Comparison of ENCODE assay signal across 33 cellular contexts in the genomic region with DNA sequence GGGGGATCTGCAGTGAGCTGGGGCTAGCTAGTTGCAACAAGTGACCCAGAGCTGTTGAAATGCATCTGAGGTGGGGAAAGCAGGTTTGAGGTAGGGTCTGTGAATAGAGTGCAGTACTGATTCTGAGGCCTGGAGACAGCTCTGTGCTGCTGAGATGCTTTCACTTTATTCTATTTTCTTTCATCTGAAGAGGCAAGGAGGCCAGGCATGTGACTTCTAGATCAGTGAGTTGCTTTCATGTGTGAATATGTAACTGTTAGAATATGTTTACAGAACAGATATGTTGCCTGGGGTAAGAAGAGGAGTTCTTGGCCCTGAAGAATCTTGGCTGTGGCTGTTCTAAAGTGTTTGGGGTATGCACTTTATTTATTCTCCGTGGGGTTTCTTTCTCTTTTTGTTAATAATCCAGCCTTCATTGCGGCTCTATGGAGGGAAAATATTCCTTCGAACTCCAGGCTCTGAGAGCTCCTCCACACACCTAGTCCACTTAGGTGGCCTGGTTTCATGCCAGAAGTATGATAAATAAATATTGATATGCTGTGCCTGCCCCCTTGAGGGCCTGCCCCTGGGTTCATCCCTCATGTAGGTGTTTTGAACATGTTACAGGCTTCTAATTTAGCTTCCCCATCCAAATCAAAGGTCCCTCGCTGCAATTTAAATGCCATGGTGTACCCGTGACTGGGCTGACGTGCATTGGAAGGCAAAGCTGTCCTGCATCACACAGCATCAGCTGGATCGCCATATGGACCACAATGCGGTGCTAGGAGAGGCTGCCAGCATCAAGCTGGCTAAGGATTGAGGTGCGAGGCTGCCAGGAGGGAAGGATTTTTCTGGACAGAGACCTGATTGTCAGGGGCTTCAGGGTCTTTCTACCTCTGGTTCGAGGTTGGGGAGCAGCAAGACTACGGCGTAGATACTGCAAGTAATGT.
DNase-seq lines count a peak whose midpoint lies in the region; ATAC-seq, FAIRE-seq and TF ChIP-seq lines count a peak whose summit lies in the region.
"Had no signal": no experiment of that assay in that cellular context is flagged by ENCODE, and none has a peak within 500 bp of the region (broad histone marks: within the 10 kb centered on the region; RNA-seq: fewer than 3 reads in every experiment).

No MANE protein-coding gene starts in this region.

- FAIRE-seq in HTR-8/SVneo (lab: Jason Lieb, UNC) = peak; percentile 33
- FAIRE-seq: G401.6 had no signal

- no peak overlapping the region for H3K9ac ChIP-seq in neural progenitor cell

- no peak overlapping the region for H2AFZ ChIP-seq in neural progenitor cell (replicated peaks)
- H2AFZ ChIP-seq: GM23338 had no signal

- H4K20me1 ChIP-seq in neural progenitor cell (ENCODE audit: low read depth) = no peaks in the 10 kb centered on the region

- no peak overlapping the region for H3K27ac ChIP-seq in neural progenitor cell
- H3K27ac ChIP-seq: C4-2B, epithelial cell of prostate, heart right ventricle, suprapubic skin, vagina had no signal

- H3K27ac Mint-ChIP-seq in neural progenitor cell = no peak overlapping the region
- H3K27ac Mint-ChIP-seq: activated CD8-positive, alpha-beta T cell treated with anti-CD3 and anti-CD28 coated beads for 36 hours; activated naive CD8-positive, alpha-beta T cell treated with anti-CD3 and anti-CD28 coated beads, Interleukin-2, amount 10 ng/mL, durations not matched to agents 7 days and 5 days; GM23338; memory B cell; stimulated activated effector memory CD8-positive, alpha-beta T cell treated with anti-CD3 and anti-CD28 coated beads, Interleukin-12 subunit alpha, Interleukin-12 subunit beta, amount 100 ng/mL, for 72 hours had no signal

- peaks cover 7% of the 10 kb centered on the region for H3F3A ChIP-seq in neural progenitor cell (ENCODE audit: low read depth)

- no peak overlapping the region for H3K4me3 Mint-ChIP-seq in neural progenitor cell
- H3K4me3 Mint-ChIP-seq: activated CD8-positive, alpha-beta T cell treated with anti-CD3 and anti-CD28 coated beads for 36 hours; activated naive CD8-positive, alpha-beta T cell treated with anti-CD3 and anti-CD28 coated beads, Interleukin-2, amount 10 ng/mL, durations not matched to agents 7 days and 5 days; central memory CD8-positive, alpha-beta T cell; GM23338; memory B cell; stimulated activated effector memory CD8-positive, alpha-beta T cell treated with anti-CD3 and anti-CD28 coated beads, Interleukin-12 subunit alpha, Interleukin-12 subunit beta, amount 100 ng/mL, for 72 hours had no signal

- H3K4me2 ChIP-seq in neural progenitor cell = no peak overlapping the region
- H3K4me2 ChIP-seq: GM23338 had no signal

- DNase-seq in DMS79 treated with DMSO at 0.1 percent for 48 hours (lab: John Stamatoyannopoulos, UW) (peak; percentile 39), HTR-8/SVneo (ENCODE audit: insufficient read length, low spot score) (no peak), cerebellum (ENCODE audit: low spot score) (peak; percentile 71), pons (ENCODE audit: low spot score) (peak; percentile 11), neural progenitor cell (ENCODE audit: low spot score) (no peak), SW480 (ENCODE audit: low spot score) (no peak)
- DNase-seq in activated CD4-positive, alpha-beta T cell treated with anti-CD3 and anti-CD28 coated beads for 1 hour = no peak
- DNase-seq: activated CD8-positive, alpha-beta T cell treated with anti-CD3 and anti-CD28 coated beads for 36 hours; activated effector memory CD4-positive, alpha-beta T cell treated with Interleukin-2 at 50 U/mL for 16 hours; activated naive CD8-positive, alpha-beta T cell treated with anti-CD3 and anti-CD28 coated beads, Interleukin-2, amount 10 ng/mL, durations not matched to agents 7 days and 5 days; activated T-cell treated with anti-CD3 and anti-CD28 coated beads for 4 hours; effector CD4-positive, alpha-beta T cell; heart right ventricle; Karpas-422; left colon; naive B cell; NCI-H187 treated with DMSO at 0.1 percent for 48 hours; nucleus accumbens; PC-3; retina; SHP77; SW 1271 had no signal

- no peaks in the 10 kb centered on the region for H3K9me3 ChIP-seq in neural progenitor cell (ENCODE audit: low read depth)
- H3K9me3 ChIP-seq: heart right ventricle, suprapubic skin, vagina had no signal

- no peaks in the 10 kb centered on the region for H3K27me3 ChIP-seq in neural progenitor cell
- H3K27me3 ChIP-seq: heart right ventricle, suprapubic skin, vagina had no signal

- H3K79me2 ChIP-seq in neural progenitor cell (ENCODE audit: low read depth) = no peaks in the 10 kb centered on the region

- H3K4me1 Mint-ChIP-seq in neural progenitor cell = peaks cover 30% of the 10 kb centered on the region

- no peaks in the 10 kb centered on the region for H3K36me3 Mint-ChIP-seq in neural progenitor cell
- H3K36me3 Mint-ChIP-seq: activated naive CD8-positive, alpha-beta T cell treated with anti-CD3 and anti-CD28 coated beads, Interleukin-2, amount 10 ng/mL, durations not matched to agents 7 days and 5 days; naive B cell; stimulated activated effector memory CD8-positive, alpha-beta T cell treated with anti-CD3 and anti-CD28 coated beads, Interleukin-12 subunit alpha, Interleukin-12 subunit beta, amount 100 ng/mL, for 72 hours had no signal

- no peaks in the 10 kb centered on the region for H3K9me3 Mint-ChIP-seq in neural progenitor cell
- H3K9me3 Mint-ChIP-seq: activated CD8-positive, alpha-beta T cell treated with anti-CD3 and anti-CD28 coated beads for 36 hours; activated naive CD8-positive, alpha-beta T cell treated with anti-CD3 and anti-CD28 coated beads, Interleukin-2, amount 10 ng/mL, durations not matched to agents 7 days and 5 days; central memory CD8-positive, alpha-beta T cell; GM23338; memory B cell; naive B cell; stimulated activated effector memory CD8-positive, alpha-beta T cell treated with anti-CD3 and anti-CD28 coated beads, Interleukin-12 subunit alpha, Interleukin-12 subunit beta, amount 100 ng/mL, for 72 hours had no signal

- ATAC-seq in HG03108 (IDR thresholded peaks at IDR 0.05; ENCODE audit: unreplicated experiment) = no peak
- ATAC-seq: activated CD4-positive, CD25-positive, alpha-beta regulatory T cell treated with anti-CD3 and anti-CD28 coated beads, Interleukin-2, amount 50 U/mL, for 24 hours; activated CD8-positive, alpha-beta T cell treated with anti-CD3 and anti-CD28 coated beads for 36 hours; GM23338; heart right ventricle; PC-3; stimulated activated effector memory CD8-positive, alpha-beta T cell treated with anti-CD3 and anti-CD28 coated beads, Interleukin-12 subunit alpha, Interleukin-12 subunit beta, amount 100 ng/mL, for 72 hours had no signal

- H3K27me3 Mint-ChIP-seq in neural progenitor cell (ENCODE audit: insufficient read depth, low read depth) = peaks cover 2% of the 10 kb centered on the region
- H3K27me3 Mint-ChIP-seq: activated CD8-positive, alpha-beta T cell treated with anti-CD3 and anti-CD28 coated beads for 36 hours; activated naive CD8-positive, alpha-beta T cell treated with anti-CD3 and anti-CD28 coated beads, Interleukin-2, amount 10 ng/mL, durations not matched to agents 7 days and 5 days; central memory CD8-positive, alpha-beta T cell; memory B cell; naive B cell had no signal

- H3K36me3 ChIP-seq in neural progenitor cell = no peaks in the 10 kb centered on the region
- H3K36me3 ChIP-seq: heart right ventricle, suprapubic skin, vagina had no signal

- peaks cover 16% of the 10 kb centered on the region for H3K4me1 ChIP-seq in neural progenitor cell

- H3K4me3 ChIP-seq in neural progenitor cell = no peak overlapping the region
- H3K4me3 ChIP-seq: GM23338, heart right ventricle, suprapubic skin, vagina had no signal

- no peak for TF ChIP-seq CTCF in neural progenitor cell (IDR thresholded peaks at IDR 0.05)

Comparison
In these comparisons a context has a peak if more than half of its experiments do, and no peak if none do; other contexts are left out.
1. DNase-seq: peak in DMS79 treated with DMSO at 0.1 percent for 48 hours (single experiment), cerebellum (single experiment) and pons (single experiment); none in HTR-8/SVneo (single experiment), neural progenitor cell (single experiment), activated CD4-positive, alpha-beta T cell treated with anti-CD3 and anti-CD28 coated beads for 1 hour (single experiment) and SW480 (single experiment).